In genomic region chr10:30586828-30587227, GRCh38 we compare ENCODE assay signal across 18 cellular contexts. TPM values are rescaled to one million over a fixed set of nuclear protein-coding genes. Genes with fewer than 3 reads are reported as not detected.
DNase-seq lines count a peak whose midpoint lies in the region; ATAC-seq, FAIRE-seq and TF ChIP-seq lines count a peak whose summit lies in the region.
"Had no signal": no experiment of that assay in that cellular context is flagged by ENCODE, and none has a peak within 500 bp of the region (broad histone marks: within the 10 kb centered on the region; RNA-seq: fewer than 3 reads in every experiment).

No MANE protein-coding gene starts in this region.

- WGBS in HepG2 (ENCODE audit: low lambda C conversion rate): 100% methylated on average over 2 of the region's 2 CpGs
- WGBS in right lobe of liver (ENCODE audit: insufficient coverage, low coverage, low lambda C conversion rate, missing lambda C conversion rate): 94% methylated on average over 2 of the region's 2 CpGs

- H3K27ac ChIP-seq in HepG2 (ENCODE audit: extremely low read length, insufficient read depth, low read length) (no peak overlapping the region), right lobe of liver (no peak overlapping the region), neutrophil (peak overlapping the region; percentile 23)

- peak overlapping the region; percentile 82 for H3K4me2 ChIP-seq in HepG2 (ENCODE audit: low read depth, low read length)

- peak overlapping the region in 2 of 3 experiments; percentile 21 to 27; a peak in 2 of 6 replicates for H3K4me3 ChIP-seq in HepG2 (replicated peaks in 1 of 3; ENCODE audit: insufficient read depth in 1 of 3, low read depth in 2 of 3, low read length in 3 of 3)
- no peak overlapping the region for H3K4me3 ChIP-seq in right lobe of liver
- H3K4me3 ChIP-seq in neutrophil (ENCODE audit: low read depth in 1 of 2, low read length in 1 of 2): no peak overlapping the region

- no peak for TF ChIP-seq RAD21 in HepG2 (CRISPR knock-in tag; IDR thresholded peaks at IDR 0.05)

- no peak overlapping the region for H2AFZ ChIP-seq in HepG2 (ENCODE audit: low read length)

- no peaks in the 10 kb centered on the region for H4K20me1 ChIP-seq in HepG2 (ENCODE audit: insufficient read depth, low read length)

- H3K9ac ChIP-seq in HepG2 (ENCODE audit: insufficient read depth, low read depth, low read length): no peak overlapping the region

- ATAC-seq in HepG2: no peak
- no peak for ATAC-seq in right lobe of liver
- ATAC-seq in activated B cell treated with CpG ODN at 0.5 μM for 24 hours (ENCODE audit: low read depth): no peak
- ATAC-seq in activated naive CD8-positive, alpha-beta T cell treated with anti-CD3 and anti-CD28 coated beads, Interleukin-2, amount 50 U/mL, for 24 hours: no peak
- ATAC-seq: CD8-positive, alpha-beta T cell had no signal

- no peaks in the 10 kb centered on the region for H3K27me3 Mint-ChIP-seq in activated B cell treated with CpG ODN at 0.5 μM for 24 hours
- H3K27me3 Mint-ChIP-seq in activated naive CD8-positive, alpha-beta T cell treated with anti-CD3 and anti-CD28 coated beads, Interleukin-2, amount 50 U/mL, for 24 hours: peaks cover 10% of the 10 kb centered on the region

- peaks cover 58% of the 10 kb centered on the region for H3K4me1 Mint-ChIP-seq in activated B cell treated with CpG ODN at 0.5 μM for 24 hours
- H3K4me1 Mint-ChIP-seq in activated naive CD8-positive, alpha-beta T cell treated with anti-CD3 and anti-CD28 coated beads, Interleukin-2, amount 50 U/mL, for 24 hours: peaks cover 6% of the 10 kb centered on the region

- H3K9me3 ChIP-seq in HepG2 (ENCODE audit: low read length) (no peaks in the 10 kb centered on the region), right lobe of liver (no peaks in the 10 kb centered on the region), neutrophil (no peaks in the 10 kb centered on the region)

- TF ChIP-seq POLR2A in HepG2 (IDR thresholded peaks at IDR 0.05; ENCODE audit: insufficient read depth in 1 of 2, low read depth in 2 of 2, low read length in 2 of 2) (no peak), right lobe of liver (IDR thresholded peaks at IDR 0.05) (no peak), GM12891 (IDR thresholded peaks at IDR 0.05; ENCODE audit: low read depth, low read length) (no peak)

- CTCF ChIA-PET in HepG2 (lab: Yijun Ruan, JAX; ENCODE audit: low intra/inter-chr PET ratio, low total read pairs): no interaction called here
- CTCF ChIA-PET in activated B cell treated with CpG ODN at 0.5 μM for 24 hours (lab: Charles Lee): interaction anchor here (1.0 to 7.4 kb wide), 6 partner anchors 51 to 227 kb away, joined by 3 to 156 read pairs (median 4); no protein-coding TSS in a partner anchor

- no peak overlapping the region for H3K4me3 Mint-ChIP-seq in activated B cell treated with CpG ODN at 0.5 μM for 24 hours
- no peak overlapping the region for H3K4me3 Mint-ChIP-seq in activated naive CD8-positive, alpha-beta T cell treated with anti-CD3 and anti-CD28 coated beads, Interleukin-2, amount 50 U/mL, for 24 hours
- H3K4me3 Mint-ChIP-seq: CD14-positive monocyte; CD8-positive, alpha-beta T cell; HFFc6 had no signal

- H3K36me3 ChIP-seq in HepG2 (replicated peaks in 1 of 2; ENCODE audit: control insufficient read depth in 1 of 2, insufficient read depth in 2 of 2, low read length in 2 of 2): no peaks in the 10 kb centered on the region
- no peaks in the 10 kb centered on the region for H3K36me3 ChIP-seq in right lobe of liver
- H3K36me3 ChIP-seq in neutrophil: no peaks in the 10 kb centered on the region

- intact Hi-C loops in HepG2 (cut with micrococcal nuclease; ENCODE audit: unreplicated experiment): loop anchor here (2.0 kb wide), 1 partner anchor 44 kb away; no protein-coding TSS in a partner anchor
- intact Hi-C loops in right lobe of liver (cut with DNase I): no loop called here
- intact Hi-C loops in activated B cell treated with CpG ODN at 0.5 μM for 24 hours (cut with micrococcal nuclease): loop anchor here (1.0 to 5.0 kb wide), 5 partner anchors 42 to 195 kb away; no protein-coding TSS in a partner anchor

- no peaks in the 10 kb centered on the region for H3K36me3 Mint-ChIP-seq in activated B cell treated with CpG ODN at 0.5 μM for 24 hours (ENCODE audit: low read depth)
- no peaks in the 10 kb centered on the region for H3K36me3 Mint-ChIP-seq in activated naive CD8-positive, alpha-beta T cell treated with anti-CD3 and anti-CD28 coated beads, Interleukin-2, amount 50 U/mL, for 24 hours (ENCODE audit: low read depth)
- H3K36me3 Mint-ChIP-seq: CD14-positive monocyte; CD8-positive, alpha-beta T cell had no signal

- H3K27me3 ChIP-seq in HepG2 (ENCODE audit: control insufficient read depth in 1 of 2, insufficient read depth in 2 of 2, low read length in 2 of 2): no peaks in the 10 kb centered on the region
- H3K27me3 ChIP-seq in right lobe of liver: no peaks in the 10 kb centered on the region
- H3K27me3 ChIP-seq in neutrophil: no peaks in the 10 kb centered on the region

- no peak for FAIRE-seq in HepG2 (lab: Jason Lieb, UNC)
- FAIRE-seq in GM12891 (lab: Jason Lieb, UNC): peak; percentile 28

- no peak for TF ChIP-seq EP300 in HepG2 (IDR thresholded peaks at IDR 0.05; ENCODE audit: low read depth in 2 of 2, low read length in 2 of 2)
- TF ChIP-seq EP300 in HepG2 (CRISPR knock-in tag; IDR thresholded peaks at IDR 0.05; ENCODE audit: borderline replicate concordance): no peak

- in situ Hi-C loops in HepG2 (cut with HindIII; ENCODE audit: extremely low pct_ligation_motif_present, low pct_unique_long_range_greater_than_20kb): loop anchor here (5.0 kb wide), 1 partner anchor 195 kb away; no protein-coding TSS in a partner anchor

- H3K9me3 Mint-ChIP-seq in activated B cell treated with CpG ODN at 0.5 μM for 24 hours: no peaks in the 10 kb centered on the region
- no peaks in the 10 kb centered on the region for H3K9me3 Mint-ChIP-seq in activated naive CD8-positive, alpha-beta T cell treated with anti-CD3 and anti-CD28 coated beads, Interleukin-2, amount 50 U/mL, for 24 hours
- H3K9me3 Mint-ChIP-seq: CD14-positive monocyte; CD8-positive, alpha-beta T cell; HFFc6 had no signal

- TF ChIP-seq CTCF in HepG2 (CRISPR knock-in tag; IDR thresholded peaks at IDR 0.05) (no peak), right lobe of liver (IDR thresholded peaks at IDR 0.05) (no peak), activated B cell treated with CpG ODN at 0.5 μM for 24 hours (IDR thresholded peaks at IDR 0.05) (no peak), neutrophil (IDR thresholded peaks at IDR 0.05) (no peak)

- peak overlapping the region; percentile 84 for H3K27ac Mint-ChIP-seq in activated B cell treated with CpG ODN at 0.5 μM for 24 hours
- H3K27ac Mint-ChIP-seq in activated naive CD8-positive, alpha-beta T cell treated with anti-CD3 and anti-CD28 coated beads, Interleukin-2, amount 50 U/mL, for 24 hours: no peak overlapping the region
- H3K27ac Mint-ChIP-seq: CD8-positive, alpha-beta T cell; HFFc6 had no signal

- peaks cover 62% of the 10 kb centered on the region for H3K4me1 ChIP-seq in HepG2 (ENCODE audit: insufficient read depth, low read length)
- peaks cover 0 to 17% (median 3%) of the 10 kb centered on the region in 4 donors for H3K4me1 ChIP-seq in right lobe of liver
- peaks cover 33 to 38% of the 10 kb centered on the region in 2 experiments for H3K4me1 ChIP-seq in neutrophil (ENCODE audit: control insufficient read depth in 1 of 2, insufficient read depth in 1 of 2, low read depth in 1 of 2, low read length in 1 of 2)

- POLR2A ChIA-PET in HepG2 (lab: Yijun Ruan, JAX) (interaction anchor here (1.0 to 1.2 kb wide), 2 partner anchors 19 to 44 kb away, joined by 3 to 4 read pairs; no protein-coding TSS in a partner anchor), activated B cell treated with CpG ODN at 0.5 μM for 24 hours (lab: Charles Lee) (interaction anchor here (0.6 to 1.4 kb wide), 7 partner anchors 40 to 731 kb away, joined by 3 to 9 read pairs (median 3); no protein-coding TSS in a partner anchor)

- DNase-seq in HepG2 (ENCODE audit: low spot score) (no peak), right lobe of liver (no peak), GM12891 (ENCODE audit: insufficient read length, low spot score) (no peak), activated B cell treated with CpG ODN at 0.5 μM for 24 hours (no peak), T-helper 2 cell (no peak), SHP77 treated with DMSO at 0.1 percent for 48 hours (lab: John Stamatoyannopoulos, UW) (no peak)
- no peak for DNase-seq in activated naive CD8-positive, alpha-beta T cell treated with anti-CD3 and anti-CD28 coated beads, Interleukin-2, amount 50 U/mL, for 24 hours
- DNase-seq: 8988T; ACHN; CD8-positive, alpha-beta T cell; COR-L47; DND-41; HCEC 1CT; HFFc6 had no signal

- BruUV-seq in HepG2 (replicated peaks; lab: Mats Ljungman, UMichigan): no TSS peak

- H3K79me2 ChIP-seq in HepG2 (ENCODE audit: insufficient read depth, low read length): no peaks in the 10 kb centered on the region

TF ChIP-seq in GM12891, 5 proteins besides CTCF, POLR2A, EP300 and RAD21 (continues in another document):
- TF ChIP-seq POLR2AphosphoS5 (IDR thresholded peaks at IDR 0.05; ENCODE audit: low read depth, low read length): no peak

RNA-seq across cellular contexts. Expression of gene LYZL2, which starts 42.7 kb away (rescaled TPM):
- total RNA-seq in HepG2 (2016; rRNA removed; fragmentation: Illumina TruSeq; extraction: Trizol) (0.20 TPM in 1 of 2 replicates, not detected in the other), right lobe of liver (not detected), activated B cell treated with CpG ODN at 0.5 μM for 24 hours (not detected in 2 replicates)
- not detected in 2 replicates for total RNA-seq in HepG2 (2016; cell fraction: cytosol; rRNA removed; fragmentation: Illumina TruSeq; extraction: Trizol; ENCODE audit: low read depth)
- total RNA-seq in HepG2 (2016; cell fraction: insoluble cytoplasmic fraction; rRNA removed; fragmentation: Illumina TruSeq; extraction: Trizol): not detected in 2 replicates
- total RNA-seq in HepG2 (2016; cell fraction: membrane; rRNA removed; fragmentation: Illumina TruSeq; extraction: Trizol): not detected in 2 replicates
- not detected in 2 replicates for total RNA-seq in HepG2 (2016; cell fraction: nucleus; rRNA removed; fragmentation: Illumina TruSeq; extraction: Trizol)
- 0.31 and 0.63 TPM in 2 replicates for polyA plus RNA-seq in HepG2 (2011; rRNA removed)
- 0.31 and 0.59 TPM in 2 replicates for polyA plus RNA-seq in HepG2 (2011; cell fraction: cytosol; rRNA removed)
- 0.24 and 0.85 TPM in 2 replicates for polyA plus RNA-seq in HepG2 (2011; cell fraction: nucleus; rRNA removed)
- polyA plus RNA-seq in HepG2 (2012): 0.31 TPM in 1 of 2 replicates, not detected in the other
- polyA plus RNA-seq in HepG2 (2016; cell fraction: cytosol; fragmentation: Illumina TruSeq; extraction: Trizol; ENCODE audit: low read depth): 0.14 TPM in 1 of 2 replicates, not detected in the other
- not detected in 2 replicates for polyA plus RNA-seq in HepG2 (2016; cell fraction: insoluble cytoplasmic fraction; fragmentation: Illumina TruSeq; extraction: Trizol; ENCODE audit: low read depth)
- not detected in 2 replicates for polyA plus RNA-seq in HepG2 (2016; cell fraction: membrane; fragmentation: Illumina TruSeq; extraction: Trizol; ENCODE audit: low read depth)
- 0.85 TPM in 1 of 2 replicates, not detected in the other for polyA plus RNA-seq in HepG2 (2016; cell fraction: nucleus; fragmentation: Illumina TruSeq; extraction: Trizol; ENCODE audit: insufficient read depth, low read depth)
- not detected in 2 replicates for polyA minus RNA-seq in HepG2 (2011; rRNA and poly(A)+ RNA removed; ENCODE audit: low replicate concordance)
- polyA minus RNA-seq in HepG2 (2011; cell fraction: cytosol; rRNA and poly(A)+ RNA removed): not detected in 2 replicates
- polyA minus RNA-seq in HepG2 (2011; cell fraction: nucleus; rRNA and poly(A)+ RNA removed): 1.2 TPM in 1 of 2 replicates, not detected in the other
- polyA plus RNA-seq in GM12891 (2012; ENCODE audit: low read depth, missing spikeins): not detected
- total RNA-seq: CD8-positive, alpha-beta T cell; H4; HFFc6; HT1080 had no signal
- polyA plus RNA-seq: CD14-positive monocyte had no signal

Comparison
In these comparisons a context has a peak if more than half of its experiments do, and no peak if none do; other contexts are left out.
1. H3K4me3 ChIP-seq: peak in HepG2 (2 of 3); none in right lobe of liver (0 of 3) and neutrophil (0 of 2).
2. intact Hi-C loops: an anchor here in HepG2 (2.0 kb wide) and activated B cell treated with CpG ODN at 0.5 μM for 24 hours (1.0 to 5.0 kb wide); none called in right lobe of liver.